ENCODE assay signal across 8 cellular contexts in the genomic region with DNA sequence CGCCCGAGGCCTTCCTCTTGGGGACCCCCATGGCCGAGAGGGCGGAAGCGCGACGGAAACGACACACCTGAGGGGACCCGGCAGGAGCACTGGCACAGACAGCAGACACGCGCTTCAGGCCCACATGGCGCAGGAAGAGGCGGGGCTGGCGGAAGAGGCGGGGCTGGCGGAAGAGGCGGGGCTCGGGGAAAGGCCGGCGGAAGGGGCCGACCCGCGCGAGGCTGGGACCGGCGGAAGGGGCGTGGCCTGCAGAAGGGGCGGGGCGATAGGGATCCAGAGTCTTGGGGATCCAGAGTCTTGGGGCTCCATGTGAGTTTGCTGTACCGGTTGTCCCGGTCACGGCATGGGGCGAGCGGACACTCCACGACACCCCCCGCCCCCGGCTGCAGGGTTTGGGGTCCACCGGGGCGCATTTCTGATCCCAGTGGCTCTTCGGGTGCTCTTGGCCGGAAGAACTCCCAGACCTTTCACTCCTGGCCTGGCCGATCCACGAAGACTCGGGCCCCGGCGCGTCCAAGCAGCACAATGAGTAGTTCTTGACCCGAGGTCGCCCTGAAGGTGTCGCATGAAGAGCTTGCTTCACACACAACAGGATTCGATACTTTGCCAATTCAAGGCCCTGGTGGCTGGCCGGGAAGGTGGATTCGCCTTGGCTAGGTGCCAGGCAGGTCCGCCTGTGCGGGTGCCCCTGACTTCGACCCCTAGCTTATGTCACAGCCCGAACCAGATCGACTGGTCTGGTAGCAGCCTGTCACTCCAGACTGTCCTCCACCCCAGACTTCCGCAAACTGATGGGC. TPM values are rescaled to one million over a fixed set of nuclear protein-coding genes. Genes with fewer than 3 reads are reported as not detected.
DNase-seq lines count a peak whose midpoint lies in the region; ATAC-seq and TF ChIP-seq lines count a peak whose summit lies in the region.

A gene with protein sequence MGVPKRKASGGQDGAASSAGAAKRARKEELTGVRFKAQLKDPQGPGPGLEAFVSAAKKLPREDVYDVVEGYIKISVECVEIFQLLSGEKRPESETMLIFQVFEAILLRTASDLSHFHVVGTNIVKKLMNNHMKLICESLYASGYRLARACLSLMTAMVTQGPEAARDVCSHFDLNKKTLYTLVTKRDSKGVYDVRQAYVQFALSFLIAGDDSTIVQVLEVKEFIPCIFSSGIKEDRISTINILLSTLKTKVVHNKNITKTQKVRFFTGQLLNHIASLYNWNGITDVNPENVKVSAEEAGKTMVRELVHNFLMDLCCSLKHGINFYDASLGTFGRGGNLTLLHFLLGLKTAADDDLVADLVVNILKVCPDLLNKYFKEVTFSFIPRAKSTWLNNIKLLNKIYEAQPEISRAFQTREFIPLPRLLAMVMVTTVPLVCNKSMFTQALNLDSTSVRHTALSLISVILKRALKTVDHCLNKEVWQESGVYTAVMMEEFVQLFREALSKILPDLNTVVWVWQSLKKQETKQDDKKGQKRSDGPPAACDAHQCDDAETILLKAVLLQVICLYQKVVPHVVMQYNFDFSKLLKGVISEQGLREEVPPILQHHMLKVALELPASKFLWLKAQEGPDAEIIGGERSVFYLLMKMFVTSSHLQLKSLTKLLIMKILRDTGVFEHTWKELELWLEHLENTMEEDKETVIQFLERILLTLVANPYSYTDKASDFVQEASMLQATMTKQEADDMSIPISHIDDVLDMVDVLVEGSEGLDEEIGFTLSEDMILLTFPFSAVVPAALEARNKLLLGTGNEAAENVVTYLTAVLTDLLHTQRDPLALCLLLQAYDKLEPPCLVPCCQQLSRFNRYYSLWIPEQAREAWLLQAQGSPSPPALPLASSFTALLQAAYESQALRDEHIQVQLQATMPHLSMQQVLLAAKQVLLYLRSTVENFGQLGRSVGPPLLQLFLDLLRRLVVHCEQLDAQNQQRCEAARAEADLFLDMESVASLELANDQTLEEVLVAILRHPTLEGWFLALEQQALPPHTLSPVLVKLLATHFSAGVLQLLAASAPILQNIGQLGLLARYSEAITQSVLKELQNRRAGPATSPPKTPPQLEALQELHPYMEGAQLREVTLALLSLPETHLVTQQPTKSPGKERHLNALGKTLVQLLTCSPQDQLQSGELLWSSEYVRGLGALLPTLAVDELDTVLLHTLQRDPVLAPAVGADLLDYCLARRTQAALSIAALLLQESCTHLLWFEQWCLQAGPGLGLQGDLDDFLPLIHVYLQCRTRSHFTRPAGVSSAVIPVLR (N-terminal part only) (minus strand): TSS at position 133 of the 797 bp plus-strand sequence. CDS start 102 bp downstream, at position 31.

- intact Hi-C loops in esophagus muscularis mucosa (cut with DNase I): no loop called here

- H3K27ac ChIP-seq in esophagus muscularis mucosa (replicated peaks in 1 of 4): peak within 1 kb of the TSS; percentile 82 to 90 (median 86)

- WGBS in esophagus muscularis mucosa: 34% methylated on average over 6 of the region's 59 CpGs

- TF ChIP-seq CTCF in esophagus muscularis mucosa (IDR thresholded peaks at IDR 0.05): peak in 1 of 3 experiments; percentile 6

- ATAC-seq in GM21576 (IDR thresholded peaks at IDR 0.05; ENCODE audit: unreplicated experiment): peak; percentile 89

- peak within 1 kb of the TSS; percentile 73 to 98 (median 96) for H3K4me3 ChIP-seq in esophagus muscularis mucosa

- peak; percentile 40 for TF ChIP-seq POLR2A in esophagus muscularis mucosa (IDR thresholded peaks at IDR 0.05; ENCODE audit: low read depth)

- in situ Hi-C loops in KBM-7 (cut with MboI; ENCODE audit: low pct_unique_long_range_greater_than_20kb, low sequenced_read_pairs): no loop called here

- H3K27me3 ChIP-seq in esophagus muscularis mucosa: peaks cover 0 to 3% (median 0%) of the 10 kb centered on the region in 4 donors

- peaks cover 0 to 17% (median 3%) of the 10 kb centered on the region in 4 donors for H3K36me3 ChIP-seq in esophagus muscularis mucosa

- H3K9me3 ChIP-seq in esophagus muscularis mucosa: no peaks in the 10 kb centered on the region

- H3K4me1 ChIP-seq in esophagus muscularis mucosa: peaks cover 22 to 41% (median 33%) of the 10 kb centered on the region in 4 donors

- DNase-seq in DMS153 treated with DMSO at 0.1 percent for 48 hours (lab: John Stamatoyannopoulos, UW; ENCODE audit: unreplicated experiment): peak; percentile 62
- DNase-seq in KBM-7: peak; percentile 87
- peak; percentile 98 for DNase-seq in activated T-cell treated with anti-CD3 and anti-CD28 coated beads, Interleukin-2, amount 50 U/mL, for 48 hours
- DNase-seq in esophagus muscularis mucosa (ENCODE audit: extremely low spot score): peak; percentile 96
- peak; percentile 88 for DNase-seq in myocyte (ENCODE audit: low read depth)
- peak; percentile 83 to 89 for DNase-seq in stimulated activated CD8-positive, alpha-beta memory T cell treated with anti-CD3 and anti-CD28 coated beads, Interleukin-7, amount 100 ng/mL, for 48 hours (ENCODE audit: extremely low read depth in 1 of 2, low read depth in 1 of 2)

- TF ChIP-seq EP300 in esophagus muscularis mucosa (IDR thresholded peaks at IDR 0.05): no peak

TF ChIP-seq in PFSK-1, 5 proteins besides CTCF, POLR2A, EP300 and RAD21:
- TF ChIP-seq, protein P1, sequence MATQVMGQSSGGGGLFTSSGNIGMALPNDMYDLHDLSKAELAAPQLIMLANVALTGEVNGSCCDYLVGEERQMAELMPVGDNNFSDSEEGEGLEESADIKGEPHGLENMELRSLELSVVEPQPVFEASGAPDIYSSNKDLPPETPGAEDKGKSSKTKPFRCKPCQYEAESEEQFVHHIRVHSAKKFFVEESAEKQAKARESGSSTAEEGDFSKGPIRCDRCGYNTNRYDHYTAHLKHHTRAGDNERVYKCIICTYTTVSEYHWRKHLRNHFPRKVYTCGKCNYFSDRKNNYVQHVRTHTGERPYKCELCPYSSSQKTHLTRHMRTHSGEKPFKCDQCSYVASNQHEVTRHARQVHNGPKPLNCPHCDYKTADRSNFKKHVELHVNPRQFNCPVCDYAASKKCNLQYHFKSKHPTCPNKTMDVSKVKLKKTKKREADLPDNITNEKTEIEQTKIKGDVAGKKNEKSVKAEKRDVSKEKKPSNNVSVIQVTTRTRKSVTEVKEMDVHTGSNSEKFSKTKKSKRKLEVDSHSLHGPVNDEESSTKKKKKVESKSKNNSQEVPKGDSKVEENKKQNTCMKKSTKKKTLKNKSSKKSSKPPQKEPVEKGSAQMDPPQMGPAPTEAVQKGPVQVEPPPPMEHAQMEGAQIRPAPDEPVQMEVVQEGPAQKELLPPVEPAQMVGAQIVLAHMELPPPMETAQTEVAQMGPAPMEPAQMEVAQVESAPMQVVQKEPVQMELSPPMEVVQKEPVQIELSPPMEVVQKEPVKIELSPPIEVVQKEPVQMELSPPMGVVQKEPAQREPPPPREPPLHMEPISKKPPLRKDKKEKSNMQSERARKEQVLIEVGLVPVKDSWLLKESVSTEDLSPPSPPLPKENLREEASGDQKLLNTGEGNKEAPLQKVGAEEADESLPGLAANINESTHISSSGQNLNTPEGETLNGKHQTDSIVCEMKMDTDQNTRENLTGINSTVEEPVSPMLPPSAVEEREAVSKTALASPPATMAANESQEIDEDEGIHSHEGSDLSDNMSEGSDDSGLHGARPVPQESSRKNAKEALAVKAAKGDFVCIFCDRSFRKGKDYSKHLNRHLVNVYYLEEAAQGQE (IDR thresholded peaks at IDR 0.05; ENCODE audit: insufficient read depth in 1 of 2, low read depth in 2 of 2, low read length in 2 of 2): 0 out of 4 replicates have a peak, but pooled peaks of 1 of the 2 experiments have one; percentile 28
- peak; percentile 98 for TF ChIP-seq POLR2AphosphoS5 (IDR thresholded peaks at IDR 0.05; ENCODE audit: low read depth, low read length)
- peak; percentile 99 for TF ChIP-seq SIN3A (IDR thresholded peaks at IDR 0.05; ENCODE audit: borderline replicate concordance, insufficient read depth, low read length)
- TF ChIP-seq FOXP2 (optimal IDR thresholded peaks at IDR 0.05; ENCODE audit: borderline replicate concordance, extremely low read depth, extremely low read length, insufficient read depth): peak; percentile 57
- no peak for TF ChIP-seq TAF1 (IDR thresholded peaks at IDR 0.05; ENCODE audit: borderline replicate concordance, insufficient read depth, low read length)

RNA-seq across cellular contexts. Expression of the gene that starts here (rescaled TPM):
- polyA plus RNA-seq in PFSK-1 (2012; ENCODE audit: insufficient read length, low read depth): 36.9 TPM
- total RNA-seq in esophagus muscularis mucosa (10 to 100 TPM; 14.1 to 31.0 (median 22.4) TPM), myocyte (42.1 and 42.8 TPM in 2 replicates)
- 13.4 TPM for polyA plus RNA-seq in myocyte (2012)

Comparison
In these comparisons a context has a peak if more than half of its experiments do, and no peak if none do; other contexts are left out.
1. Peak in every context shown above with its lines: DNase-seq, ATAC-seq, H3K4me3 ChIP-seq and H3K27ac ChIP-seq.